18 cellular contexts compared by ENCODE assay signal in the genomic region with DNA sequence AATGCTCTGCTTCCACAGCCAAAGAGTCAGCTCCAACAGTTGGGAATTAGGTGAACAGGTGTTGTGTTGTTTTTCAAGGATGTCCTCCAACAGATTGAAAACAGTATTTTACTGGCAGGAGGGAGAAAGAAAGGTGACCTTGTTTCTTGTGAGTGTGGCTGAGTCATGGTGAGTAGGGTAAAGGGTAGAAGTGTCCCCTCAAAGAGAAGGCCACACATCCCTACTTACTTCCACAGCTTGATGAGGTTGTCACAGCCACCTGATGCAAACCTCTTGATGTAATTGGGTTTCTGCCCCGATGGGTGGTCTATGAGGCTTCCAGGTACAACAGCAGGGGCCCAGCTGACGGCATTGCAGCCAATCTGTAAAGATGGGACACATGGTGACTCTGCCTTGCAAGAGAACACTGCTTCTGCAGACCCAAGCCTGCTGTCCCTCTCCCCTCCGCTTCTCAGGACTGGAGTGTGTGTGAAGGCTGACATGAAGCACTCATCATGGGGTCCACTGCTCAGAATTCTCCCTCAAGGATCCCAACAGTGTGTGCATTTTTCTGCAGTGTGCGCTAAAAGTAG. TPM values are rescaled to one million over a fixed set of nuclear protein-coding genes. Genes with fewer than 3 reads are reported as not detected.
A peak's percentile ranks its signal among the peaks of the same experiment; 100 is the strongest.
DNase-seq lines count a peak whose midpoint lies in the region; ATAC-seq and TF ChIP-seq lines count a peak whose summit lies in the region.
"Had no signal": no experiment of that assay in that cellular context is flagged by ENCODE, and none has a peak within 500 bp of the region (broad histone marks: within the 10 kb centered on the region; RNA-seq: fewer than 3 reads in every experiment).

No MANE protein-coding gene starts in this region.

- 90 to 94% methylated on average over 3 to 4 of the region's 4 CpGs for WGBS in endodermal cell (ENCODE audit: insufficient coverage in 1 of 2, insufficient read length in 1 of 2), 2 experiments
- WGBS in neuronal stem cell (ENCODE audit: extremely low coverage in 2 of 2, insufficient read length in 2 of 2, insufficient replicate concordance in 1 of 2), 2 donors, result no CpG with 5 or more reads among the region's 4 CpGs

- no peak overlapping the region for H3K27ac ChIP-seq in endodermal cell (ENCODE audit: low read depth, low read length)
- no peak overlapping the region for H3K27ac ChIP-seq in neuronal stem cell (replicated peaks; ENCODE audit: low read length)
- H3K27ac ChIP-seq: C4-2B had no signal

- no peak overlapping the region for H3K4me3 Mint-ChIP-seq in activated naive CD4-positive, alpha-beta T cell treated with anti-CD3 and anti-CD28 coated beads, Interleukin-2, amount 50 U/mL, for 24 hours
- no peak overlapping the region for H3K4me3 Mint-ChIP-seq in endodermal cell
- no peak overlapping the region for H3K4me3 Mint-ChIP-seq in stimulated activated memory B cell treated with anti-CD40 and anti-IgM and Interleukin-4, amounts not matched to agents 10 μg/mL and 1 μg/mL and 100 μg/mL, for 72 hours
- H3K4me3 Mint-ChIP-seq in type B pancreatic cell, result no peak overlapping the region

- no peak overlapping the region for H3K4ac ChIP-seq in neuronal stem cell (ENCODE audit: low read length)

- no peak overlapping the region for H2AK5ac ChIP-seq in neuronal stem cell (ENCODE audit: low read depth, low read length)

- no peaks in the 10 kb centered on the region for H3K27me3 ChIP-seq in endodermal cell (ENCODE audit: control insufficient read depth, insufficient read depth, low read length, poor library complexity, severe bottlenecking)
- H3K27me3 ChIP-seq in neuronal stem cell (ENCODE audit: control insufficient read depth in 3 of 3, insufficient read depth in 3 of 3, low read depth in 1 of 3, low read length in 3 of 3), result no peaks in the 10 kb centered on the region

- H3K9me3 Mint-ChIP-seq in activated naive CD4-positive, alpha-beta T cell treated with anti-CD3 and anti-CD28 coated beads, Interleukin-2, amount 50 U/mL, for 24 hours, result no peaks in the 10 kb centered on the region
- no peaks in the 10 kb centered on the region for H3K9me3 Mint-ChIP-seq in endodermal cell
- no peaks in the 10 kb centered on the region for H3K9me3 Mint-ChIP-seq in stimulated activated memory B cell treated with anti-CD40 and anti-IgM and Interleukin-4, amounts not matched to agents 10 μg/mL and 1 μg/mL and 100 μg/mL, for 72 hours
- H3K9me3 Mint-ChIP-seq in type B pancreatic cell, result no peaks in the 10 kb centered on the region

- no peak overlapping the region for H2BK12ac ChIP-seq in neuronal stem cell (ENCODE audit: low read length)

- H3K4me1 ChIP-seq in endodermal cell (ENCODE audit: control insufficient read depth, insufficient read depth, low read length) (no peaks in the 10 kb centered on the region), neuronal stem cell (ENCODE audit: control insufficient read depth in 2 of 2, insufficient read depth in 1 of 2, low read depth in 1 of 2, low read length in 2 of 2) (no peaks in the 10 kb centered on the region)
- H3K4me1 ChIP-seq: Caco-2 had no signal

- H4K91ac ChIP-seq in neuronal stem cell (ENCODE audit: low read depth, low read length, poor library complexity), result no peak overlapping the region

- no peak overlapping the region for H3K14ac ChIP-seq in neuronal stem cell (ENCODE audit: low read length)

- TF ChIP-seq CTCF in endodermal cell (conservative IDR thresholded peaks at IDR 0.05) (no peak), type B pancreatic cell (conservative IDR thresholded peaks at IDR 0.05) (no peak)

- H3K36me3 ChIP-seq in endodermal cell (ENCODE audit: control insufficient read depth, insufficient read depth, low read length) (peaks cover 98% of the 10 kb centered on the region), neuronal stem cell (replicated peaks in 1 of 2; ENCODE audit: control insufficient read depth in 2 of 2, insufficient read depth in 2 of 2, low read length in 2 of 2) (peaks cover 49 to 99% of the 10 kb centered on the region in 2 donors)

- H3K36me3 Mint-ChIP-seq in activated naive CD4-positive, alpha-beta T cell treated with anti-CD3 and anti-CD28 coated beads, Interleukin-2, amount 50 U/mL, for 24 hours, result peaks cover 15% of the 10 kb centered on the region
- peaks cover 90% of the 10 kb centered on the region for H3K36me3 Mint-ChIP-seq in endodermal cell (ENCODE audit: low read depth)
- H3K36me3 Mint-ChIP-seq in stimulated activated memory B cell treated with anti-CD40 and anti-IgM and Interleukin-4, amounts not matched to agents 10 μg/mL and 1 μg/mL and 100 μg/mL, for 72 hours, result peaks cover 75% of the 10 kb centered on the region
- H3K36me3 Mint-ChIP-seq in type B pancreatic cell, result peaks cover 46% of the 10 kb centered on the region

- H2AFZ ChIP-seq in neuronal stem cell (ENCODE audit: low read length), result no peak overlapping the region

- H3K18ac ChIP-seq in neuronal stem cell (ENCODE audit: low read length), result no peak overlapping the region

- no peak overlapping the region for H3K9ac ChIP-seq in endodermal cell (ENCODE audit: extremely low read depth, low read length, poor library complexity, severe bottlenecking)
- no peak overlapping the region for H3K9ac ChIP-seq in neuronal stem cell (ENCODE audit: low read depth, low read length, poor library complexity)

- no peaks in the 10 kb centered on the region for H3K4me1 Mint-ChIP-seq in activated naive CD4-positive, alpha-beta T cell treated with anti-CD3 and anti-CD28 coated beads, Interleukin-2, amount 50 U/mL, for 24 hours
- H3K4me1 Mint-ChIP-seq in endodermal cell (no peaks in the 10 kb centered on the region), type B pancreatic cell (ENCODE audit: unreplicated experiment) (peaks cover 5% of the 10 kb centered on the region)
- H3K4me1 Mint-ChIP-seq in stimulated activated memory B cell treated with anti-CD40 and anti-IgM and Interleukin-4, amounts not matched to agents 10 μg/mL and 1 μg/mL and 100 μg/mL, for 72 hours, result no peaks in the 10 kb centered on the region

- H3K9me3 ChIP-seq in endodermal cell (ENCODE audit: control insufficient read depth, low read length) (no peaks in the 10 kb centered on the region), neuronal stem cell (replicated peaks in 1 of 2; ENCODE audit: control insufficient read depth in 2 of 2, insufficient read depth in 1 of 2, low read depth in 1 of 2, low read length in 2 of 2) (no peaks in the 10 kb centered on the region)
- H3K9me3 ChIP-seq: Caco-2 had no signal

- no peak for ATAC-seq in stimulated activated memory B cell treated with anti-CD40 and anti-IgM and Interleukin-4, amounts not matched to agents 10 μg/mL and 1 μg/mL and 100 μg/mL, for 72 hours

- no peak overlapping the region for H2BK5ac ChIP-seq in neuronal stem cell (ENCODE audit: low read length)

- H3K27ac Mint-ChIP-seq in activated naive CD4-positive, alpha-beta T cell treated with anti-CD3 and anti-CD28 coated beads, Interleukin-2, amount 50 U/mL, for 24 hours, result peak overlapping the region; percentile 11
- H3K27ac Mint-ChIP-seq in endodermal cell (peak overlapping the region; percentile 30), type B pancreatic cell (no peak overlapping the region)
- peak overlapping the region; percentile 2 for H3K27ac Mint-ChIP-seq in stimulated activated memory B cell treated with anti-CD40 and anti-IgM and Interleukin-4, amounts not matched to agents 10 μg/mL and 1 μg/mL and 100 μg/mL, for 72 hours

- H3K27me3 Mint-ChIP-seq in activated naive CD4-positive, alpha-beta T cell treated with anti-CD3 and anti-CD28 coated beads, Interleukin-2, amount 50 U/mL, for 24 hours, result no peaks in the 10 kb centered on the region
- H3K27me3 Mint-ChIP-seq in endodermal cell (ENCODE audit: insufficient read depth) (no peaks in the 10 kb centered on the region), type B pancreatic cell (no peaks in the 10 kb centered on the region)
- no peaks in the 10 kb centered on the region for H3K27me3 Mint-ChIP-seq in stimulated activated memory B cell treated with anti-CD40 and anti-IgM and Interleukin-4, amounts not matched to agents 10 μg/mL and 1 μg/mL and 100 μg/mL, for 72 hours

- DNase-seq in activated naive CD4-positive, alpha-beta T cell treated with anti-CD3 and anti-CD28 coated beads, Interleukin-2, amount 50 U/mL, for 16 hours, result no peak
- peak; percentile 21 for DNase-seq in NCI-H524 treated with DMSO at 0.1 percent for 48 hours (lab: John Stamatoyannopoulos, UW)
- DNase-seq in endodermal cell, result no peak
- DNase-seq in type B pancreatic cell (ENCODE audit: extremely low spot score, unreplicated experiment), result no peak
- DNase-seq in middle frontal gyrus (ENCODE audit: extremely low spot score, low spot score), result no peak
- DNase-seq in neuronal stem cell (ENCODE audit: low spot score), result no peak
- DNase-seq: Caco-2, DMS79, GDM1, KG1, NCI-H1092 treated with DMSO at 0.1 percent for 48 hours, NCI-H1694, SHP77 had no signal

- no peak overlapping the region for H3K23ac ChIP-seq in neuronal stem cell (ENCODE audit: low read depth, low read length, poor library complexity)

- no peak overlapping the region for H3K4me3 ChIP-seq in endodermal cell (ENCODE audit: low read length)
- H3K4me3 ChIP-seq in neuronal stem cell (ENCODE audit: low read length in 2 of 2), result no peak overlapping the region

- no peak overlapping the region for H3K4me2 ChIP-seq in neuronal stem cell (ENCODE audit: insufficient read depth, low read length, poor library complexity, severe bottlenecking)

- H4K8ac ChIP-seq in neuronal stem cell (ENCODE audit: low read depth, low read length), result no peak overlapping the region

- no peak overlapping the region for H2BK120ac ChIP-seq in neuronal stem cell (ENCODE audit: low read depth, low read length)

- H3K79me1 ChIP-seq in neuronal stem cell (ENCODE audit: low read depth, low read length), result no peaks in the 10 kb centered on the region

- H2BK15ac ChIP-seq in neuronal stem cell (ENCODE audit: low read length), result no peak overlapping the region

RNA-seq across cellular contexts. Expression of gene GHRL, which starts 12.7 kb away (rescaled TPM):
- not detected for total RNA-seq in endodermal cell
- polyA plus RNA-seq in endodermal cell (2013, experiment 1 of 2), result 0.36 TPM
- not detected for polyA plus RNA-seq in endodermal cell (2013, experiment 2 of 2)
- 14.3 and 29.6 TPM in 2 replicates for total RNA-seq in type B pancreatic cell (ENCODE audit: low replicate concordance)
- polyA plus RNA-seq in neuronal stem cell (2013, experiment 1 of 2), result not detected
- polyA plus RNA-seq in neuronal stem cell (2013, experiment 2 of 2), result 0.21 TPM
- total RNA-seq: Caco-2, MCF 10A, NCI-H460 had no signal

RNA-seq across cellular contexts. Expression of gene SEC13, which starts 15.5 kb away (rescaled TPM):
- total RNA-seq in endodermal cell (100 to 1,000 TPM; 140 to 142 TPM), type B pancreatic cell (ENCODE audit: low replicate concordance) (134 and 183 TPM in 2 replicates)
- polyA plus RNA-seq in endodermal cell (2013, experiment 1 of 2), result 118 TPM
- polyA plus RNA-seq in endodermal cell (2013, experiment 2 of 2), result 117 TPM
- polyA plus RNA-seq in neuronal stem cell (2013, experiment 1 of 2), result 103 TPM
- 99.6 TPM for polyA plus RNA-seq in neuronal stem cell (2013, experiment 2 of 2)

RNA-seq across cellular contexts. Expression of gene TATDN2, which starts 57.2 kb away (rescaled TPM):
- 10 to 100 TPM; 34.0 to 34.1 TPM for total RNA-seq in endodermal cell
- polyA plus RNA-seq in endodermal cell (2013, experiment 1 of 2), result 18.5 TPM
- 16.3 TPM for polyA plus RNA-seq in endodermal cell (2013, experiment 2 of 2)
- total RNA-seq in type B pancreatic cell (ENCODE audit: low replicate concordance), result 31.3 and 34.6 TPM in 2 replicates
- polyA plus RNA-seq in neuronal stem cell (2013, experiment 1 of 2), result 10.3 TPM
- polyA plus RNA-seq in neuronal stem cell (2013, experiment 2 of 2), result 10.2 TPM

Comparison
In these comparisons a context has a peak if more than half of its experiments do, and no peak if none do; other contexts are left out.
1. RNA of gene GHRL, which starts 12.7 kb away (total RNA-seq): 14.3 to 29.6 TPM in type B pancreatic cell; not detected in endodermal cell; every median in the first group is over 10 times any median in the second.